16 cellular contexts compared by ENCODE assay signal in genomic region chr1:80384037-80384830, GRCh38.
"Had no signal": no experiment of that assay in that cellular context is flagged by ENCODE, and none has a peak within 500 bp of the region (broad histone marks: within the 10 kb centered on the region; RNA-seq: fewer than 3 reads in every experiment).

No MANE protein-coding gene starts in this region.

- H3K4me3 Mint-ChIP-seq: activated naive CD8-positive, alpha-beta T cell treated with anti-CD3 and anti-CD28 coated beads, Interleukin-2, amount 10 ng/mL, durations not matched to agents 7 days and 5 days; neural progenitor cell; stimulated activated effector memory CD8-positive, alpha-beta T cell treated with anti-CD3 and anti-CD28 coated beads, Interleukin-12 subunit alpha, Interleukin-12 subunit beta, amount 100 ng/mL, for 72 hours had no signal

- H3K4me2 ChIP-seq: neural progenitor cell had no signal

- H3K36me3 Mint-ChIP-seq: activated naive CD8-positive, alpha-beta T cell treated with anti-CD3 and anti-CD28 coated beads, Interleukin-2, amount 10 ng/mL, durations not matched to agents 7 days and 5 days; neural progenitor cell; stimulated activated effector memory CD8-positive, alpha-beta T cell treated with anti-CD3 and anti-CD28 coated beads, Interleukin-12 subunit alpha, Interleukin-12 subunit beta, amount 100 ng/mL, for 72 hours had no signal

- H3K4me1 ChIP-seq: ascending aorta, colonic mucosa, esophagus muscularis mucosa, sigmoid colon, thyroid gland, vagina had no signal

- H3K36me3 ChIP-seq: ascending aorta, colonic mucosa, esophagus muscularis mucosa, neural progenitor cell, ovary, sigmoid colon, thyroid gland, vagina had no signal

- DNase-seq: activated naive CD4-positive, alpha-beta T cell; activated naive CD8-positive, alpha-beta T cell treated with anti-CD3 and anti-CD28 coated beads, Interleukin-2, amount 10 ng/mL, durations not matched to agents 7 days and 5 days; caudate nucleus; colonic mucosa; head of caudate nucleus; left cardiac atrium; ovary; sigmoid colon; stimulated activated CD4-positive, alpha-beta T cell treated with anti-CD3 and anti-CD28 coated beads, Interleukin-1b, Interleukin-23, amount 100 ng/mL, for 48 hours; thyroid gland had no signal

- H3K9ac ChIP-seq: neural progenitor cell had no signal

- H3K4me1 Mint-ChIP-seq: activated naive CD8-positive, alpha-beta T cell treated with anti-CD3 and anti-CD28 coated beads, Interleukin-2, amount 10 ng/mL, durations not matched to agents 7 days and 5 days; stimulated activated effector memory CD8-positive, alpha-beta T cell treated with anti-CD3 and anti-CD28 coated beads, Interleukin-12 subunit alpha, Interleukin-12 subunit beta, amount 100 ng/mL, for 72 hours had no signal

- H3K4me3 ChIP-seq: ascending aorta, colonic mucosa, esophagus muscularis mucosa, lung, neural progenitor cell, ovary, sigmoid colon, thyroid gland, vagina had no signal

- H3K27me3 Mint-ChIP-seq: activated naive CD8-positive, alpha-beta T cell treated with anti-CD3 and anti-CD28 coated beads, Interleukin-2, amount 10 ng/mL, durations not matched to agents 7 days and 5 days had no signal

- ATAC-seq: left cardiac atrium; stimulated activated effector memory CD8-positive, alpha-beta T cell treated with anti-CD3 and anti-CD28 coated beads, Interleukin-12 subunit alpha, Interleukin-12 subunit beta, amount 100 ng/mL, for 72 hours had no signal

- H3K9me3 ChIP-seq: ascending aorta, colonic mucosa, ovary, sigmoid colon, thyroid gland, vagina had no signal

- H3K27ac Mint-ChIP-seq: activated naive CD8-positive, alpha-beta T cell treated with anti-CD3 and anti-CD28 coated beads, Interleukin-2, amount 10 ng/mL, durations not matched to agents 7 days and 5 days; neural progenitor cell; stimulated activated effector memory CD8-positive, alpha-beta T cell treated with anti-CD3 and anti-CD28 coated beads, Interleukin-12 subunit alpha, Interleukin-12 subunit beta, amount 100 ng/mL, for 72 hours had no signal

- H2AFZ ChIP-seq: neural progenitor cell had no signal

- H3K27me3 ChIP-seq: ascending aorta, colonic mucosa, esophagus muscularis mucosa, neural progenitor cell, ovary, sigmoid colon, thyroid gland, vagina had no signal

- H3K27ac ChIP-seq: ascending aorta, colonic mucosa, esophagus muscularis mucosa, neural progenitor cell, ovary, sigmoid colon, thyroid gland, vagina had no signal
